Comparison of ENCODE assay signal across 8 cellular contexts in the genomic region with DNA sequence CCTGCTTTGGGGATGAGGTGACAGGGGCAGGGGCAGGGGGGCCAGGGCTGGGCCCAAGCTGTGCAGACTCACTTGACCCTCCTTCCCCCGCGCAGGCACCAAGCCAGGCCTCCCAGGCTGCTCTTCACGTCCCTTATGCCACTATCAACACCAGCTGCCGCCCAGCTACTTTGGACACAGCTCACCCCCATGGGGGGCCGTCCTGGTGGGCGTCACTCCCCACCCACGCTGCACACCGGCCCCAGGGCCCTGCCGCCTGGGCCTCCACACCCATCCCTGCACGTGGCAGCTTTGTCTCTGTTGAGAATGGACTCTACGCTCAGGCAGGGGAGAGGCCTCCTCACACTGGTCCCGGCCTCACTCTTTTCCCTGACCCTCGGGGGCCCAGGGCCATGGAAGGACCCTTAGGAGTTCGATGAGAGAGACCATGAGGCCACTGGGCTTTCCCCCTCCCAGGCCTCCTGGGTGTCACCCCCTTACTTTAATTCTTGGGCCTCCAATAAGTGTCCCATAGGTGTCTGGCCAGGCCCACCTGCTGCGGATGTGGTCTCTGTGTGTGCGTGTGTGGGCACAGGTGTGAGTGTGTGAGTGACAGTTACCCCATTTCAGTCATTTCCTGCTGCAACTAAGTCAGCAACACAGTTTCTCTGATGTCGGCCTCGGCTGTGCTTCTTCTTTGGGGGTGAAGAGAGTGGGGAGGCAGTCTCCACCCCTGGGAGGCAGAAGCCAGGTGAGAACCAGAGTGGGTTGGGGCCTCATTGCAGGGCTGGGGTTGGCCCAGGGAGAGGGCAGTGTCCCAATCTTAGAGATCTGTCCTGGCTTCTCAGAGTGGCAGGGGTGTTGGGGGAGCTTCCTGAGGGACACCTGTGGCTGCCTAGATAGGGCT.
DNase-seq lines count a peak whose midpoint lies in the region; ATAC-seq lines count a peak whose summit lies in the region.

No MANE protein-coding gene starts in this region.

- peak overlapping the region; percentile 2 to 65 (median 51); a peak in 20 of 22 replicates for H3K9ac ChIP-seq in BLaER1 treated with 17β-estradiol and CSF1 and Interleukin-3, amounts not matched to agents 10 nM and 100 nM

- no peaks in the 10 kb centered on the region for H3K9me3 ChIP-seq in BLaER1 treated with 17β-estradiol and CSF1 and Interleukin-3, amounts not matched to agents 10 nM and 100 nM (replicated peaks in 1 of 11)

- no peaks in the 10 kb centered on the region; a peak in 1 of 22 replicates for H4K20me1 ChIP-seq in BLaER1 treated with 17β-estradiol and CSF1 and Interleukin-3, amounts not matched to agents 10 nM and 100 nM

- ATAC-seq in GM21526 (IDR thresholded peaks at IDR 0.05; ENCODE audit: low FRiP score, unreplicated experiment), result peak; percentile 43

- peak overlapping the region in 2 of 10 experiments; percentile 3 to 38; a peak in 4 of 20 replicates for H3K4me3 ChIP-seq in BLaER1 treated with 17β-estradiol and CSF1 and Interleukin-3, amounts not matched to agents 10 nM and 100 nM

- DNase-seq in SW480 (ENCODE audit: low spot score) (peak; percentile 55), foreskin melanocyte (no peak), GM19240 (ENCODE audit: insufficient read length, low spot score) (no peak), NCI-H226 (no peak)
- DNase-seq in activated naive CD8-positive, alpha-beta T cell treated with anti-CD3 and anti-CD28 coated beads, Interleukin-2, amount 50 U/mL, for 16 hours (ENCODE audit: low read depth, low spot score), result peak; percentile 69
- peak; percentile 29 to 61 for DNase-seq in stimulated activated CD8-positive, alpha-beta memory T cell treated with anti-CD3 and anti-CD28 coated beads, Interleukin-2, amount 100 ng/mL, for 1 hour (ENCODE audit: low read depth in 2 of 2)

- no peaks in the 10 kb centered on the region for H3K27me3 ChIP-seq in BLaER1 treated with 17β-estradiol and CSF1 and Interleukin-3, amounts not matched to agents 10 nM and 100 nM

- H3K27ac ChIP-seq in BLaER1 treated with 17β-estradiol and CSF1 and Interleukin-3, amounts not matched to agents 10 nM and 100 nM, result peak overlapping the region in 8 of 11 experiments; percentile 14 to 72 (median 42); a peak in 15 of 22 replicates

- H3K4me1 ChIP-seq in BLaER1 treated with 17β-estradiol and CSF1 and Interleukin-3, amounts not matched to agents 10 nM and 100 nM, result peaks cover 8 to 60% (median 51%) of the 10 kb centered on the region in 10 experiments

- H3K36me3 ChIP-seq in BLaER1 treated with 17β-estradiol and CSF1 and Interleukin-3, amounts not matched to agents 10 nM and 100 nM, result peaks cover 0 to 21% (median 0%) of the 10 kb centered on the region in 11 experiments; a peak in 4 of 22 replicates

- peak overlapping the region; percentile 11 to 92 (median 86); a peak in 21 of 22 replicates for H3K4me2 ChIP-seq in BLaER1 treated with 17β-estradiol and CSF1 and Interleukin-3, amounts not matched to agents 10 nM and 100 nM

Comparison
In these comparisons a context has a peak if more than half of its experiments do, and no peak if none do; other contexts are left out.
1. DNase-seq: peak in SW480 (single experiment), activated naive CD8-positive, alpha-beta T cell treated with anti-CD3 and anti-CD28 coated beads, Interleukin-2, amount 50 U/mL, for 16 hours (single experiment) and stimulated activated CD8-positive, alpha-beta memory T cell treated with anti-CD3 and anti-CD28 coated beads, Interleukin-2, amount 100 ng/mL, for 1 hour (2 of 2); none in foreskin melanocyte (single experiment), GM19240 (single experiment) and NCI-H226 (single experiment).